1 cellular context compared by ENCODE assay signal in the genomic region with DNA sequence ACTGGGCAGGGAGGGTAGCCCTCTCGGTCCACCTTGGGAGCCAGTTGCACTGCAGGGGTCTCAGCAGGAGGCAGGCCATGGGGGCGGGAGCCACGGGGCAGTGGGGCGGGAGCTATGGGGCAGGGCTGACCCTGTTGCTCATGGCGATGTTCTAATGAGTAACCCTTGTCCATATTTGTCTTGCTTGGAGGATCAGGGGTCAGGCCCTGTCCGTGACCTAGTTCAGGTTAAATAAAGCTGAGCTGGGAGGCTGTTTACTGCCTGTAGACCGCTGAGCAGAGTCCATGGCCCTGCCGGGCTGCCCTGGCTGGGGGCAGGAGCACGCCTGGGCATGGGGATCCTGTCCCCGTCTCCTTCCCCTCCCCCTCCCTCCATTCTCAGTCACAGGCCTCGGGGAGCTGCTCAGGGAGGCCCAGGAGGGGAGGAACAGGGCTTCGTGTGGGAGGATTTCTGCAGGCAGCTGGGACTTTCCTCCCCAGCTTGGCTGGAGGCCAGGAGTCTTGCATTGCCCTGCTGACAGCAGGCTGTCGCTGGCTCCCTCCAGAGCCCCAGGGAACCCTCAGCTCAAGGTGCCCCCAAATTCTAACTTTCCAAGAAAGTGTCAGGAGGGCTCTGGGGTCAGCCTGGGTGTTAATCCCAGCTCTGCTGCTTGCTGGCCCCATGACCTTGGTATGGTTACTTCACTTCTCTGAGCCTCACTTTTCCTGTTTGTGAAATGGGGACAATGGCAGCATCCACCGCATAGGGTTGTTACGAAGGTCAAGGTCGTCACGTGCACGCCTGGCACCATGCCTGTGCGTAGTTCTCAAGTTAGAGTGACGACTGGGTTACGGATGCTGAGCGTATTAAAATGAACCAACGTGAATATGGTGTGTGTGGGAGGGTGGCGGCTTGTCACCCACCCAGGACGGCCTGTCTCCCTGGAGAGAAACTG.
TF ChIP-seq lines count a peak whose summit lies in the region.

No MANE protein-coding gene starts in this region.

TF ChIP-seq in HepG2, 621 proteins besides CTCF, POLR2A, EP300 and RAD21 (continued from another document and continues in another):
- TF ChIP-seq, protein P1, sequence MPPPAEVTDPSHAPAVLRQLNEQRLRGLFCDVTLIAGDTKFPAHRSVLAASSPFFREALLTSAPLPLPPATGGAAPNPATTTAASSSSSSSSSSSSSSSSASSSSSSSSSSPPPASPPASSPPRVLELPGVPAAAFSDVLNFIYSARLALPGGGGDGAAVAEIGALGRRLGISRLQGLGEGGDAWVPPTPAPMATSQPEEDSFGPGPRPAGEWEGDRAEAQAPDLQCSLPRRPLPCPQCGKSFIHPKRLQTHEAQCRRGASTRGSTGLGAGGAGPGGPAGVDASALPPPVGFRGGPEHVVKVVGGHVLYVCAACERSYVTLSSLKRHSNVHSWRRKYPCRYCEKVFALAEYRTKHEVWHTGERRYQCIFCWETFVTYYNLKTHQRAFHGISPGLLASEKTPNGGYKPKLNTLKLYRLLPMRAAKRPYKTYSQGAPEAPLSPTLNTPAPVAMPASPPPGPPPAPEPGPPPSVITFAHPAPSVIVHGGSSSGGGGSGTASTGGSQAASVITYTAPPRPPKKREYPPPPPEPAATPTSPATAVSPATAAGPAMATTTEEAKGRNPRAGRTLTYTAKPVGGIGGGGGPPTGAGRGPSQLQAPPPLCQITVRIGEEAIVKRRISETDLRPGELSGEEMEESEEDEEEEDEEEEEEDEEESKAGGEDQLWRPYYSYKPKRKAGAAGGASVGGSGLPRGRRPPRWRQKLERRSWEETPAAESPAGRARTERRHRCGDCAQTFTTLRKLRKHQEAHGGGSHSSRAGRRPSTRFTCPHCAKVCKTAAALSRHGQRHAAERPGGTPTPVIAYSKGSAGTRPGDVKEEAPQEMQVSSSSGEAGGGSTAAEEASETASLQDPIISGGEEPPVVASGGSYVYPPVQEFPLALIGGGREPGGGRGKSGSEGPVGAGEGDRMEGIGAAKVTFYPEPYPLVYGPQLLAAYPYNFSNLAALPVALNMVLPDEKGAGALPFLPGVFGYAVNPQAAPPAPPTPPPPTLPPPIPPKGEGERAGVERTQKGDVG (CRISPR knock-in tag; IDR thresholded peaks at IDR 0.05; ENCODE audit: borderline replicate concordance): peak; percentile 49
- peak; percentile 72; the same call in 1 of the 2 replicates for TF ChIP-seq ZNF335 (CRISPR knock-in tag; IDR thresholded peaks at IDR 0.05)
- TF ChIP-seq, protein P2, sequence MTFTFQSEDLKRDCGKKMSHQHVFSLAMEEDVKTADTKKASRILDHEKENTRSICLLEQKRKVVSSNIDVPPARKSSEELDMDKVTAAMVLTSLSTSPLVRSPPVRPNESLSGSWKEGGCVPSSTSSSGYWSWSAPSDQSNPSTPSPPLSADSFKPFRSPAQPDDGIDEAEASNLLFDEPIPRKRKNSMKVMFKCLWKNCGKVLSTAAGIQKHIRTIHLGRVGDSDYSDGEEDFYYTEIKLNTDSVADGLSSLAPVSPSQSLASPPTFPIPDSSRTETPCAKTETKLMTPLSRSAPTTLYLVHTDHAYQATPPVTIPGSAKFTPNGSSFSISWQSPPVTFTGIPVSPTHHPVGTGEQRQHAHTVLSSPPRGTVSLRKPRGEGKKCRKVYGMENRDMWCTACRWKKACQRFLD (CRISPR knock-in tag; IDR thresholded peaks at IDR 0.05; ENCODE audit: borderline replicate concordance): peak; percentile 55; the same call in 1 of the 2 replicates
- peak; percentile 98 for TF ChIP-seq KDM1A (CRISPR knock-in tag; IDR thresholded peaks at IDR 0.05)
- TF ChIP-seq SIX1 (CRISPR knock-in tag; IDR thresholded peaks at IDR 0.05; ENCODE audit: borderline replicate concordance): peak; percentile 76; the same call in 1 of the 2 replicates
- no peak; the same call in none of the 2 replicates for TF ChIP-seq ZC3H13 (CRISPR knock-in tag; IDR thresholded peaks at IDR 0.05)
- TF ChIP-seq, protein P3, sequence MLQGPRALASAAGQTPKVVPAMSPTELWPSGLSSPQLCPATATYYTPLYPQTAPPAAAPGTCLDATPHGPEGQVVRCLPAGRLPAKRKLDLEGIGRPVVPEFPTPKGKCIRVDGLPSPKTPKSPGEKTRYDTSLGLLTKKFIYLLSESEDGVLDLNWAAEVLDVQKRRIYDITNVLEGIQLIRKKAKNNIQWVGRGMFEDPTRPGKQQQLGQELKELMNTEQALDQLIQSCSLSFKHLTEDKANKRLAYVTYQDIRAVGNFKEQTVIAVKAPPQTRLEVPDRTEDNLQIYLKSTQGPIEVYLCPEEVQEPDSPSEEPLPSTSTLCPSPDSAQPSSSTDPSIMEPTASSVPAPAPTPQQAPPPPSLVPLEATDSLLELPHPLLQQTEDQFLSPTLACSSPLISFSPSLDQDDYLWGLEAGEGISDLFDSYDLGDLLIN (CRISPR knock-in tag; IDR thresholded peaks at IDR 0.05; ENCODE audit: borderline replicate concordance): no peak
- TF ChIP-seq ZNF780A (CRISPR knock-in tag; IDR thresholded peaks at IDR 0.05): no peak; the same call in 1 of the 2 replicates
- no peak for TF ChIP-seq ZFP36L2 (CRISPR knock-in tag; IDR thresholded peaks at IDR 0.05)
- peak; percentile 40 for TF ChIP-seq RBM22 (optimal IDR thresholded peaks at IDR 0.05; ENCODE audit: low read length)
- TF ChIP-seq MED13 (CRISPR knock-in tag; IDR thresholded peaks at IDR 0.05): peak; percentile 94
- TF ChIP-seq CHD2 (IDR thresholded peaks at IDR 0.05; ENCODE audit: low read depth, low read length): peak; percentile 57; the same call in 1 of the 2 replicates
- no peak for TF ChIP-seq ZNF431 (CRISPR knock-in tag; IDR thresholded peaks at IDR 0.05; ENCODE audit: borderline replicate concordance, low read depth)
- peak; percentile 37 for TF ChIP-seq CBX1 (IDR thresholded peaks at IDR 0.05; ENCODE audit: low read depth)
- no peak; the same call in 1 of the 2 replicates for TF ChIP-seq CHCHD3 (CRISPR knock-in tag; IDR thresholded peaks at IDR 0.05)
- TF ChIP-seq, protein P4, sequence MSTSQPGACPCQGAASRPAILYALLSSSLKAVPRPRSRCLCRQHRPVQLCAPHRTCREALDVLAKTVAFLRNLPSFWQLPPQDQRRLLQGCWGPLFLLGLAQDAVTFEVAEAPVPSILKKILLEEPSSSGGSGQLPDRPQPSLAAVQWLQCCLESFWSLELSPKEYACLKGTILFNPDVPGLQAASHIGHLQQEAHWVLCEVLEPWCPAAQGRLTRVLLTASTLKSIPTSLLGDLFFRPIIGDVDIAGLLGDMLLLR (CRISPR knock-in tag; IDR thresholded peaks at IDR 0.05): no peak
- TF ChIP-seq ZFP36L1 (CRISPR knock-in tag; IDR thresholded peaks at IDR 0.05): peak; percentile 73; the same call in 1 of the 2 replicates
- no peak for TF ChIP-seq CENPX (CRISPR knock-in tag; IDR thresholded peaks at IDR 0.05)
- TF ChIP-seq ZNF629 (CRISPR knock-in tag; conservative IDR thresholded peaks at IDR 0.05): peak; percentile 100
- peak; percentile 87 for TF ChIP-seq ZNF235 (CRISPR knock-in tag; IDR thresholded peaks at IDR 0.05; ENCODE audit: borderline replicate concordance)
- peak; percentile 99 for TF ChIP-seq NCOA1 (CRISPR knock-in tag; IDR thresholded peaks at IDR 0.05)
- TF ChIP-seq MAFK (conservative IDR thresholded peaks at IDR 0.05 in 1 of 2, IDR thresholded peaks at IDR 0.05 in 1 of 2; ENCODE audit: low read length in 2 of 2): peak in 1 of 2 experiments; percentile 30; a peak in 3 of 4 replicates
- TF ChIP-seq ISL2 (CRISPR knock-in tag; IDR thresholded peaks at IDR 0.05): peak; percentile 90
- TF ChIP-seq NR1H2 (CRISPR knock-in tag; IDR thresholded peaks at IDR 0.05; ENCODE audit: borderline replicate concordance, low read depth): peak; percentile 75; the same call in 1 of the 2 replicates
- TF ChIP-seq ZNF672 (CRISPR knock-in tag; IDR thresholded peaks at IDR 0.05): no peak; the same call in 1 of the 2 replicates
- TF ChIP-seq, protein P5, sequence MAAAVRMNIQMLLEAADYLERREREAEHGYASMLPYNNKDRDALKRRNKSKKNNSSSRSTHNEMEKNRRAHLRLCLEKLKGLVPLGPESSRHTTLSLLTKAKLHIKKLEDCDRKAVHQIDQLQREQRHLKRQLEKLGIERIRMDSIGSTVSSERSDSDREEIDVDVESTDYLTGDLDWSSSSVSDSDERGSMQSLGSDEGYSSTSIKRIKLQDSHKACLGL (CRISPR knock-in tag; IDR thresholded peaks at IDR 0.05): no peak
- no peak for TF ChIP-seq MTA3 (CRISPR knock-in tag; IDR thresholded peaks at IDR 0.05)
- TF ChIP-seq SMYD3 (CRISPR knock-in tag; IDR thresholded peaks at IDR 0.05): peak; percentile 42; the same call in 1 of the 2 replicates
- peak; percentile 74; the same call in 1 of the 2 replicates for TF ChIP-seq ZNF572 (CRISPR knock-in tag; IDR thresholded peaks at IDR 0.05)
- peak; percentile 98 for TF ChIP-seq HNF4A (CRISPR knock-in tag; IDR thresholded peaks at IDR 0.05)
- TF ChIP-seq FLYWCH1 (CRISPR knock-in tag; IDR thresholded peaks at IDR 0.05): no peak
- TF ChIP-seq ZNF850 (CRISPR knock-in tag; conservative IDR thresholded peaks at IDR 0.05): no peak
- TF ChIP-seq IRX3 (CRISPR knock-in tag; IDR thresholded peaks at IDR 0.05; ENCODE audit: borderline replicate concordance, low read depth): 0 out of 2 replicates have a peak, but pooled peaks have one; percentile 21
- TF ChIP-seq GATA4 (IDR thresholded peaks at IDR 0.05; ENCODE audit: borderline replicate concordance, low read depth): peak; percentile 83; the same call in 1 of the 2 replicates
- TF ChIP-seq, protein P6, sequence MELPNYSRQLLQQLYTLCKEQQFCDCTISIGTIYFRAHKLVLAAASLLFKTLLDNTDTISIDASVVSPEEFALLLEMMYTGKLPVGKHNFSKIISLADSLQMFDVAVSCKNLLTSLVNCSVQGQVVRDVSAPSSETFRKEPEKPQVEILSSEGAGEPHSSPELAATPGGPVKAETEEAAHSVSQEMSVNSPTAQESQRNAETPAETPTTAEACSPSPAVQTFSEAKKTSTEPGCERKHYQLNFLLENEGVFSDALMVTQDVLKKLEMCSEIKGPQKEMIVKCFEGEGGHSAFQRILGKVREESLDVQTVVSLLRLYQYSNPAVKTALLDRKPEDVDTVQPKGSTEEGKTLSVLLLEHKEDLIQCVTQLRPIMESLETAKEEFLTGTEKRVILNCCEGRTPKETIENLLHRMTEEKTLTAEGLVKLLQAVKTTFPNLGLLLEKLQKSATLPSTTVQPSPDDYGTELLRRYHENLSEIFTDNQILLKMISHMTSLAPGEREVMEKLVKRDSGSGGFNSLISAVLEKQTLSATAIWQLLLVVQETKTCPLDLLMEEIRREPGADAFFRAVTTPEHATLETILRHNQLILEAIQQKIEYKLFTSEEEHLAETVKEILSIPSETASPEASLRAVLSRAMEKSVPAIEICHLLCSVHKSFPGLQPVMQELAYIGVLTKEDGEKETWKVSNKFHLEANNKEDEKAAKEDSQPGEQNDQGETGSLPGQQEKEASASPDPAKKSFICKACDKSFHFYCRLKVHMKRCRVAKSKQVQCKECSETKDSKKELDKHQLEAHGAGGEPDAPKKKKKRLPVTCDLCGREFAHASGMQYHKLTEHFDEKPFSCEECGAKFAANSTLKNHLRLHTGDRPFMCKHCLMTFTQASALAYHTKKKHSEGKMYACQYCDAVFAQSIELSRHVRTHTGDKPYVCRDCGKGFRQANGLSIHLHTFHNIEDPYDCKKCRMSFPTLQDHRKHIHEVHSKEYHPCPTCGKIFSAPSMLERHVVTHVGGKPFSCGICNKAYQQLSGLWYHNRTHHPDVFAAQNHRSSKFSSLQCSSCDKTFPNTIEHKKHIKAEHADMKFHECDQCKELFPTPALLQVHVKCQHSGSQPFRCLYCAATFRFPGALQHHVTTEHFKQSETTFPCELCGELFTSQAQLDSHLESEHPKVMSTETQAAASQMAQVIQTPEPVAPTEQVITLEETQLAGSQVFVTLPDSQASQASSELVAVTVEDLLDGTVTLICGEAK (IDR thresholded peaks at IDR 0.05): no peak
- TF ChIP-seq, protein P6 (CRISPR knock-in tag; IDR thresholded peaks at IDR 0.05): peak; percentile 84
- TF ChIP-seq, protein P7, sequence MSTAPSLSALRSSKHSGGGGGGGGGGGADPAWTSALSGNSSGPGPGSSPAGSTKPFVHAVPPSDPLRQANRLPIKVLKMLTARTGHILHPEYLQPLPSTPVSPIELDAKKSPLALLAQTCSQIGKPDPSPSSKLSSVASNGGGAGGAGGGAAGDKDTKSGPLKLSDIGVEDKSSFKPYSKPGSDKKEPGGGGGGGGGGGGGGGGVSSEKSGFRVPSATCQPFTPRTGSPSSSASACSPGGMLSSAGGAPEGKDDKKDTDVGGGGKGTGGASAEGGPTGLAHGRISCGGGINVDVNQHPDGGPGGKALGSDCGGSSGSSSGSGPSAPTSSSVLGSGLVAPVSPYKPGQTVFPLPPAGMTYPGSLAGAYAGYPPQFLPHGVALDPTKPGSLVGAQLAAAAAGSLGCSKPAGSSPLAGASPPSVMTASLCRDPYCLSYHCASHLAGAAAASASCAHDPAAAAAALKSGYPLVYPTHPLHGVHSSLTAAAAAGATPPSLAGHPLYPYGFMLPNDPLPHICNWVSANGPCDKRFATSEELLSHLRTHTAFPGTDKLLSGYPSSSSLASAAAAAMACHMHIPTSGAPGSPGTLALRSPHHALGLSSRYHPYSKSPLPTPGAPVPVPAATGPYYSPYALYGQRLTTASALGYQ (CRISPR knock-in tag; IDR thresholded peaks at IDR 0.05): peak; percentile 97
- TF ChIP-seq ISX (CRISPR knock-in tag; conservative IDR thresholded peaks at IDR 0.05): no peak; the same call in 1 of the 2 replicates
- 0 out of 2 replicates have a peak, but pooled peaks have one; percentile 66 for TF ChIP-seq ZNF546 (CRISPR knock-in tag; conservative IDR thresholded peaks at IDR 0.05)
